ENCODE assay signal across 8 cellular contexts in genomic region chr2:20224191-20224715, GRCh38. TPM values are rescaled to one million over a fixed set of nuclear protein-coding genes. Genes with fewer than 3 reads are reported as not detected.
A peak's percentile ranks its signal among the peaks of the same experiment; 100 is the strongest.
DNase-seq lines count a peak whose midpoint lies in the region; ATAC-seq, FAIRE-seq and TF ChIP-seq lines count a peak whose summit lies in the region.

No MANE protein-coding gene starts in this region.

- intact Hi-C loops in pancreas (cut with DNase I) = no loop called here

- peak overlapping the region; percentile 98; the same call in 1 of the 2 replicates for H3K27ac ChIP-seq in MM.1S (ENCODE audit: low read length)
- peak overlapping the region; percentile 65 to 82 (median 77) for H3K27ac ChIP-seq in pancreas

- peak; percentile 15 to 55 (median 32) for ATAC-seq in pancreas
- ATAC-seq in effector memory CD8-positive, alpha-beta T cell (replicated peaks) = no peak

- no peak overlapping the region for H3K27ac Mint-ChIP-seq in effector memory CD8-positive, alpha-beta T cell

- H3K27me3 ChIP-seq in MM.1S (replicated peaks; ENCODE audit: insufficient read depth, low read length) (no peaks in the 10 kb centered on the region), pancreas (no peaks in the 10 kb centered on the region)

- peaks cover 49 to 76% of the 10 kb centered on the region in 2 donors for H3K27me3 Mint-ChIP-seq in effector memory CD8-positive, alpha-beta T cell

- no peak for FAIRE-seq in pancreas (lab: Jason Lieb, UNC)

- H3K9ac ChIP-seq in MM.1S (ENCODE audit: low read length) = peak overlapping the region; percentile 97

- H3K79me2 ChIP-seq in MM.1S (ENCODE audit: low read length) = peaks cover 60% of the 10 kb centered on the region

- H3K4me1 Mint-ChIP-seq in effector memory CD8-positive, alpha-beta T cell (ENCODE audit: low read depth in 2 of 2) = peaks cover 0 to 2% of the 10 kb centered on the region in 2 donors

- H3K4me3 Mint-ChIP-seq in effector memory CD8-positive, alpha-beta T cell = no peak overlapping the region

- DNase-seq in NCI-H345 (lab: John Stamatoyannopoulos, UW) = peak; percentile 59
- no peak for DNase-seq in NCI-H345 treated with DMSO at 0.1 percent for 48 hours (lab: John Stamatoyannopoulos, UW; ENCODE audit: unreplicated experiment)
- peak; percentile 41 for DNase-seq in MM.1S
- no peak for DNase-seq in epithelial cell of proximal tubule (ENCODE audit: low read depth)
- DNase-seq in pancreas = peak in 1 of 6 donors; percentile 64
- DNase-seq in cerebellar cortex (ENCODE audit: low spot score) = no peak
- no peak for DNase-seq in NCI-H2107 (lab: John Stamatoyannopoulos, UW)
- no peak for DNase-seq in effector memory CD8-positive, alpha-beta T cell

- H3K36me3 ChIP-seq in MM.1S (replicated peaks; ENCODE audit: insufficient read depth, low read length) (0 out of 2 replicates have a peak, but pooled peaks cover 6% of the 10 kb centered on the region), pancreas (no peaks in the 10 kb centered on the region)

- no peaks in the 10 kb centered on the region for H3K9me2 ChIP-seq in MM.1S (replicated peaks; ENCODE audit: insufficient read depth, low read length)

- H3K36me3 Mint-ChIP-seq in effector memory CD8-positive, alpha-beta T cell (ENCODE audit: insufficient read depth) = peaks cover 5% of the 10 kb centered on the region

- no peaks in the 10 kb centered on the region for H3K9me3 Mint-ChIP-seq in effector memory CD8-positive, alpha-beta T cell

- H3F3A ChIP-seq in MM.1S (ENCODE audit: insufficient read depth, low read length) = peaks cover 57% of the 10 kb centered on the region

- TF ChIP-seq CTCF in MM.1S (IDR thresholded peaks at IDR 0.05; ENCODE audit: low read length) (no peak), epithelial cell of proximal tubule (conservative IDR thresholded peaks at IDR 0.05; ENCODE audit: low read depth, low read length) (no peak), pancreas (IDR thresholded peaks at IDR 0.05) (no peak)

- H3K4me1 ChIP-seq in MM.1S (ENCODE audit: low read length) (peaks cover 42% of the 10 kb centered on the region), pancreas (peaks cover 0 to 6% (median 5%) of the 10 kb centered on the region in 3 donors)

- no peaks in the 10 kb centered on the region for H3K9me3 ChIP-seq in MM.1S (replicated peaks; ENCODE audit: insufficient read depth, low read length)
- no peaks in the 10 kb centered on the region for H3K9me3 ChIP-seq in pancreas

- no peak overlapping the region for H2AFZ ChIP-seq in MM.1S (ENCODE audit: low read length)

- H3K4me3 ChIP-seq in MM.1S (ENCODE audit: low read length) = peak overlapping the region; percentile 92
- peak overlapping the region; percentile 90 for H3K4me3 ChIP-seq in epithelial cell of proximal tubule (ENCODE audit: low read depth, low read length)
- H3K4me3 ChIP-seq in pancreas = peak overlapping the region; percentile 55 to 80 (median 69)

- WGBS in pancreas, 2 donors = 0 to 1% methylated on average over 44 to 67 of the region's 67 CpGs

- no peaks in the 10 kb centered on the region for H4K20me1 ChIP-seq in MM.1S (ENCODE audit: insufficient read depth, low read length)

- peak overlapping the region; percentile 93; the same call in 1 of the 2 replicates for H3K4me2 ChIP-seq in MM.1S (ENCODE audit: low read depth, low read length)

RNA-seq across cellular contexts. Expression of gene SDC1, which starts 0.7 kb away (rescaled TPM):
- total RNA-seq in epithelial cell of proximal tubule = 115 and 134 TPM in 2 replicates
- 10 to 100 TPM in 5 of 6 donors, 1 to 10 TPM in 1; 4.8 to 27.2 (median 20.1) TPM for total RNA-seq in pancreas
- 10 to 100 TPM; 16.1 to 20.6 TPM for polyA plus RNA-seq in pancreas

Comparison
In these comparisons a context has a peak if more than half of its experiments do, and no peak if none do; other contexts are left out.
1. DNase-seq: peak in NCI-H345 (single experiment) and MM.1S (single experiment); none in NCI-H345 treated with DMSO at 0.1 percent for 48 hours (single experiment), epithelial cell of proximal tubule (single experiment), cerebellar cortex (single experiment), NCI-H2107 (single experiment) and effector memory CD8-positive, alpha-beta T cell (0 of 3).
2. Peak in every context shown above with its lines, with median percentiles within 50 percentile points of each other: H3K4me3 ChIP-seq.